In genomic region chr20:50913976-50914375, GRCh38 we compare ENCODE assay signal across 1 cellular context.
TF ChIP-seq lines count a peak whose summit lies in the region.

No MANE protein-coding gene starts in this region.

TF ChIP-seq in HepG2, 621 proteins besides CTCF, POLR2A, EP300 and RAD21:
- 0 out of 2 replicates have a peak, but pooled peaks have one; percentile 2 for TF ChIP-seq ZNF317 (CRISPR knock-in tag; IDR thresholded peaks at IDR 0.05)
- 0 out of 2 replicates have a peak, but pooled peaks have one; percentile 17 for TF ChIP-seq MTERF4 (CRISPR knock-in tag; IDR thresholded peaks at IDR 0.05)
- TF ChIP-seq PBX2 (CRISPR knock-in tag; IDR thresholded peaks at IDR 0.05) = peak; percentile 30; the same call in 1 of the 2 replicates
- TF ChIP-seq RARG (CRISPR knock-in tag; IDR thresholded peaks at IDR 0.05; ENCODE audit: low read depth) = no peak
- TF ChIP-seq ZSCAN30 (CRISPR knock-in tag; IDR thresholded peaks at IDR 0.05) = no peak
- TF ChIP-seq HCFC1 (IDR thresholded peaks at IDR 0.05; ENCODE audit: low read depth, low read length) = no peak
